In the genomic region with DNA sequence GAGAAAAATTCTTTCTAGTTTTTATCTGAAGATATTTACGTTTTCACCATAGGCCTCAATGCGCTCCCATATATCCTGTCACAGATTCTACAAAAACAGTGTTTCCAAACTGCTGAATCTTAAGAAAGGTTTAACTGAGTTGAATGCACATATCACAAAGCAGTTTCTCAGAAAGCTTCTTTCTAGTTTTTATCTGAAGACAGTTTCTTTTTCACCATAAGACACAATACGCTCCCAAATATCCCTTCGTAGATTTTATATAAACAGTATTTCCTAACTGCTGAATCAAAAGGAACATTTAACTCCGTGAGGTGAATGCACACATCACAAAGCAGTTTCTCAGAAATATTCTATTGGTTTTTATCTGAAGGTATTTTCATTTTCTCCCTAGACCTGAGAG, we compare ENCODE assay signal across 3 cellular contexts.
"Had no signal": no experiment of that assay in that cellular context is flagged by ENCODE, and none has a peak within 500 bp of the region (broad histone marks: within the 10 kb centered on the region; RNA-seq: fewer than 3 reads in every experiment).

No MANE protein-coding gene starts in this region.

- H3K4me3 ChIP-seq: GM12878 had no signal

- DNase-seq: GDM1, GF-D8 had no signal
